ENCODE assay signal across 20 cellular contexts in genomic region chr7:73844131-73844547, GRCh38. TPM values are rescaled to one million over a fixed set of nuclear protein-coding genes. Genes with fewer than 3 reads are reported as not detected.
A peak's percentile ranks its signal among the peaks of the same experiment; 100 is the strongest.
DNase-seq lines count a peak whose midpoint lies in the region; ATAC-seq, FAIRE-seq and TF ChIP-seq lines count a peak whose summit lies in the region.
"Had no signal": no experiment of that assay in that cellular context is flagged by ENCODE, and none has a peak within 500 bp of the region (broad histone marks: within the 10 kb centered on the region; RNA-seq: fewer than 3 reads in every experiment).

No MANE protein-coding gene starts in this region.

- DNase-seq in activated CD4-positive, alpha-beta memory T cell treated with anti-CD3 and anti-CD28 coated beads, Interleukin-2, amount 10 ng/mL, durations not matched to agents 7 days and 5 days: no peak
- DNase-seq in activated CD4-positive, alpha-beta memory T cell treated with anti-CD3 and anti-CD28 coated beads for 36 hours: no peak
- peak in 1 of 4 experiments; percentile 44 for DNase-seq in K562 (ENCODE audit: extremely low read depth in 1 of 4, low spot score in 3 of 4)
- DNase-seq in neural crest cell (ENCODE audit: low read depth, low spot score): no peak
- no peak for DNase-seq in activated T-cell treated with anti-CD3 and anti-CD28 coated beads, Interleukin-2, amount 50 U/mL, for 24 hours
- no peak for DNase-seq in AG20443 (ENCODE audit: low spot score)
- no peak for DNase-seq in prostate gland (ENCODE audit: low spot score)
- DNase-seq: activated CD8-positive, alpha-beta memory T cell treated with anti-CD3 and anti-CD28 coated beads, Interleukin-2, amount 50 U/mL, for 4 hours; adrenal gland; COR-L47; NCI-H748 treated with DMSO at 0.1 percent for 48 hours; stimulated activated naive CD4-positive, alpha-beta T cell treated with Interleukin-2 at 50 U/mL for 16 hours had no signal

- H3K9ac ChIP-seq in K562 (ENCODE audit: insufficient read depth in 1 of 2, low read depth in 2 of 2, low read length in 2 of 2): no peak overlapping the region

- intact Hi-C loops in activated CD4-positive, alpha-beta memory T cell treated with anti-CD3 and anti-CD28 coated beads for 36 hours (cut with micrococcal nuclease): loop anchor here (10.0 kb wide), 1 partner anchor 331 kb away; the partner anchor contains the start of gene EIF4H
- intact Hi-C loops in K562 (cut with micrococcal nuclease): no loop called here
- intact Hi-C loops in prostate gland (cut with DNase I): no loop called here

- TF ChIP-seq CTCF in K562 (IDR thresholded peaks at IDR 0.05 in 2 of 3, conservative IDR thresholded peaks at IDR 0.05 in 1 of 3; ENCODE audit: insufficient read depth in 2 of 3, low read depth in 1 of 3, low read length in 3 of 3) (no peak), neural crest cell (conservative IDR thresholded peaks at IDR 0.05) (no peak), prostate gland (IDR thresholded peaks at IDR 0.05) (no peak)

- peaks cover 10% of the 10 kb centered on the region for H3K27me3 Mint-ChIP-seq in activated CD4-positive, alpha-beta memory T cell treated with anti-CD3 and anti-CD28 coated beads, Interleukin-2, amount 10 ng/mL, durations not matched to agents 7 days and 5 days
- H3K27me3 Mint-ChIP-seq in activated CD4-positive, alpha-beta memory T cell treated with anti-CD3 and anti-CD28 coated beads for 36 hours: no peaks in the 10 kb centered on the region
- H3K27me3 Mint-ChIP-seq in IgD-negative memory B cell (no peaks in the 10 kb centered on the region), neural crest cell (ENCODE audit: low read depth) (no peaks in the 10 kb centered on the region)
- peaks cover under 1% of the 10 kb centered on the region for H3K27me3 Mint-ChIP-seq in activated T-cell treated with anti-CD3 and anti-CD28 coated beads, Interleukin-2, amount 50 U/mL, for 24 hours

- H3K36me3 ChIP-seq in K562 (ENCODE audit: control insufficient read depth, insufficient read depth, low read length): no peaks in the 10 kb centered on the region
- no peaks in the 10 kb centered on the region for H3K36me3 ChIP-seq in prostate gland
- H3K36me3 ChIP-seq: adrenal gland, left lung had no signal

- H3K27me3 ChIP-seq in K562 (ENCODE audit: control insufficient read depth in 2 of 2, insufficient read depth in 2 of 2, low read length in 2 of 2): no peaks in the 10 kb centered on the region
- no peaks in the 10 kb centered on the region for H3K27me3 ChIP-seq in prostate gland (replicated peaks; ENCODE audit: insufficient read depth)
- H3K27me3 ChIP-seq: adrenal gland had no signal

- no peaks in the 10 kb centered on the region for H3K9me3 Mint-ChIP-seq in activated CD4-positive, alpha-beta memory T cell treated with anti-CD3 and anti-CD28 coated beads, Interleukin-2, amount 10 ng/mL, durations not matched to agents 7 days and 5 days
- H3K9me3 Mint-ChIP-seq in activated CD4-positive, alpha-beta memory T cell treated with anti-CD3 and anti-CD28 coated beads for 36 hours: no peaks in the 10 kb centered on the region
- H3K9me3 Mint-ChIP-seq in IgD-negative memory B cell (no peaks in the 10 kb centered on the region), neural crest cell (no peaks in the 10 kb centered on the region)
- H3K9me3 Mint-ChIP-seq in activated T-cell treated with anti-CD3 and anti-CD28 coated beads, Interleukin-2, amount 50 U/mL, for 24 hours: no peaks in the 10 kb centered on the region

- no peaks in the 10 kb centered on the region for H3K79me2 ChIP-seq in K562 (ENCODE audit: control insufficient read depth, insufficient read depth, low read length)

- in situ Hi-C loops in K562 (cut with MboI): no loop called here

- H3K9me1 ChIP-seq in K562 (ENCODE audit: control insufficient read depth, insufficient read depth, low read length): no peaks in the 10 kb centered on the region

- WGBS in K562 (ENCODE audit: insufficient coverage, low coverage, missing lambda C conversion rate): 9% methylated on average over 9 of the region's 9 CpGs
- WGBS in prostate gland: 52% methylated on average over 9 of the region's 9 CpGs

- H4K20me1 ChIP-seq in K562 (replicated peaks; ENCODE audit: control insufficient read depth, insufficient read depth, low read length): no peaks in the 10 kb centered on the region

- peak overlapping the region; percentile 5 for H3K4me3 Mint-ChIP-seq in activated CD4-positive, alpha-beta memory T cell treated with anti-CD3 and anti-CD28 coated beads, Interleukin-2, amount 10 ng/mL, durations not matched to agents 7 days and 5 days
- H3K4me3 Mint-ChIP-seq in activated CD4-positive, alpha-beta memory T cell treated with anti-CD3 and anti-CD28 coated beads for 36 hours: no peak overlapping the region
- H3K4me3 Mint-ChIP-seq in IgD-negative memory B cell (peak overlapping the region in 3 of 4 donors; percentile 44 to 76 (median 45)), neural crest cell (peak overlapping the region; percentile 52)
- no peak overlapping the region for H3K4me3 Mint-ChIP-seq in activated T-cell treated with anti-CD3 and anti-CD28 coated beads, Interleukin-2, amount 50 U/mL, for 24 hours

- no peak for TF ChIP-seq RAD21 in K562 (CRISPR knock-in tag; conservative IDR thresholded peaks at IDR 0.05 in 1 of 2, IDR thresholded peaks at IDR 0.05 in 1 of 2)

- H3K4me1 ChIP-seq in K562 (replicated peaks in 1 of 2; ENCODE audit: control insufficient read depth in 2 of 2, insufficient read depth in 2 of 2, low read length in 2 of 2) (peaks cover 6 to 32% of the 10 kb centered on the region in 2 experiments; a peak in 4 of 5 replicates), prostate gland (replicated peaks) (peaks cover 5% of the 10 kb centered on the region)

- TF ChIP-seq EP300 in K562 (IDR thresholded peaks at IDR 0.05; ENCODE audit: low read length): peak; percentile 17; the same call in 1 of the 2 replicates

- BruUV-seq in K562 (replicated peaks; lab: Mats Ljungman, UMichigan): no TSS peak

- no peak overlapping the region for H3K27ac Mint-ChIP-seq in activated CD4-positive, alpha-beta memory T cell treated with anti-CD3 and anti-CD28 coated beads, Interleukin-2, amount 10 ng/mL, durations not matched to agents 7 days and 5 days
- H3K27ac Mint-ChIP-seq in activated CD4-positive, alpha-beta memory T cell treated with anti-CD3 and anti-CD28 coated beads for 36 hours: no peak overlapping the region
- H3K27ac Mint-ChIP-seq in IgD-negative memory B cell: peak overlapping the region in 2 of 3 donors; percentile 49 to 58
- H3K27ac Mint-ChIP-seq in neural crest cell (ENCODE audit: unreplicated experiment): no peak overlapping the region
- no peak overlapping the region for H3K27ac Mint-ChIP-seq in activated T-cell treated with anti-CD3 and anti-CD28 coated beads, Interleukin-2, amount 50 U/mL, for 24 hours

- ATAC-seq in K562: no peak
- ATAC-seq: A549; activated CD4-positive, CD25-positive, alpha-beta regulatory T cell treated with anti-CD3 and anti-CD28 coated beads, Interleukin-2, amount 50 U/mL, for 24 hours; left lung had no signal

- H3K4me2 ChIP-seq in K562 (ENCODE audit: insufficient read depth, low read length): no peak overlapping the region
- H3K4me2 ChIP-seq: A549 had no signal

- TF ChIP-seq POLR2A in K562 (conservative IDR thresholded peaks at IDR 0.05) (no peak), prostate gland (IDR thresholded peaks at IDR 0.05) (no peak)

- no peaks in the 10 kb centered on the region for H3K36me3 Mint-ChIP-seq in activated CD4-positive, alpha-beta memory T cell treated with anti-CD3 and anti-CD28 coated beads, Interleukin-2, amount 10 ng/mL, durations not matched to agents 7 days and 5 days (ENCODE audit: low read depth)
- H3K36me3 Mint-ChIP-seq in activated CD4-positive, alpha-beta memory T cell treated with anti-CD3 and anti-CD28 coated beads for 36 hours: no peaks in the 10 kb centered on the region
- H3K36me3 Mint-ChIP-seq in IgD-negative memory B cell (no peaks in the 10 kb centered on the region), neural crest cell (ENCODE audit: low read depth) (no peaks in the 10 kb centered on the region)
- no peaks in the 10 kb centered on the region for H3K36me3 Mint-ChIP-seq in activated T-cell treated with anti-CD3 and anti-CD28 coated beads, Interleukin-2, amount 50 U/mL, for 24 hours (ENCODE audit: low read depth)

- FAIRE-seq in K562 (lab: Jason Lieb, UNC): no peak
- FAIRE-seq: A549, RCC 7860 had no signal

- no peak overlapping the region for H2AFZ ChIP-seq in K562 (ENCODE audit: low read depth, low read length)

- H3K27ac ChIP-seq in K562 (ENCODE audit: extremely low read depth, low read depth, low read length) (no peak overlapping the region), prostate gland (no peak overlapping the region)
- H3K27ac ChIP-seq: A549, adrenal gland, left lung had no signal

- POLR2A ChIA-PET in activated CD4-positive, alpha-beta memory T cell treated with anti-CD3 and anti-CD28 coated beads, Interleukin-2, amount 10 ng/mL, durations not matched to agents 7 days and 5 days (lab: Charles Lee): no interaction called here
- POLR2A ChIA-PET in activated CD4-positive, alpha-beta memory T cell treated with anti-CD3 and anti-CD28 coated beads for 36 hours (lab: Charles Lee): no interaction called here
- POLR2A ChIA-PET in K562 (lab: Yijun Ruan, JAX): interaction anchor here (0.6 kb wide), 1 partner anchor 104 kb away, joined by 3 read pairs; no protein-coding TSS in a partner anchor

- H3K4me1 Mint-ChIP-seq in activated CD4-positive, alpha-beta memory T cell treated with anti-CD3 and anti-CD28 coated beads, Interleukin-2, amount 10 ng/mL, durations not matched to agents 7 days and 5 days: peaks cover 30% of the 10 kb centered on the region
- no peaks in the 10 kb centered on the region for H3K4me1 Mint-ChIP-seq in activated CD4-positive, alpha-beta memory T cell treated with anti-CD3 and anti-CD28 coated beads for 36 hours (ENCODE audit: low read depth)
- H3K4me1 Mint-ChIP-seq in IgD-negative memory B cell: peaks cover 15 to 23% (median 17%) of the 10 kb centered on the region in 3 donors
- H3K4me1 Mint-ChIP-seq in neural crest cell: peaks cover 5% of the 10 kb centered on the region
- peaks cover 14% of the 10 kb centered on the region for H3K4me1 Mint-ChIP-seq in activated T-cell treated with anti-CD3 and anti-CD28 coated beads, Interleukin-2, amount 50 U/mL, for 24 hours (ENCODE audit: low read depth)

- H3K4me3 ChIP-seq in K562 (no peak overlapping the region), prostate gland (no peak overlapping the region)
- H3K4me3 ChIP-seq: A549, adrenal gland, left lung had no signal

- CTCF ChIA-PET in activated CD4-positive, alpha-beta memory T cell treated with anti-CD3 and anti-CD28 coated beads, Interleukin-2, amount 10 ng/mL, durations not matched to agents 7 days and 5 days (lab: Charles Lee): interaction anchor here (0.9 to 2.2 kb wide), 4 partner anchors 10 to 107 kb away, joined by 3 to 19 read pairs (median 4); no protein-coding TSS in a partner anchor
- CTCF ChIA-PET in activated CD4-positive, alpha-beta memory T cell treated with anti-CD3 and anti-CD28 coated beads for 36 hours (lab: Charles Lee): interaction anchor here (1.2 kb wide), 1 partner anchor 12 kb away, joined by 6 read pairs; no protein-coding TSS in a partner anchor
- CTCF ChIA-PET in K562 (lab: Yijun Ruan, JAX; ENCODE audit: low intra/inter-chr PET ratio): no interaction called here

- H3K9me3 ChIP-seq in K562 (replicated peaks; ENCODE audit: control insufficient read depth, insufficient read depth, low read depth, low read length): no peaks in the 10 kb centered on the region
- no peaks in the 10 kb centered on the region for H3K9me3 ChIP-seq in prostate gland
- H3K9me3 ChIP-seq: A549, adrenal gland, left lung had no signal

RNA-seq across cellular contexts. Expression of gene METTL27, which starts 1.8 kb away (rescaled TPM):
- total RNA-seq in activated CD4-positive, alpha-beta memory T cell treated with anti-CD3 and anti-CD28 coated beads, Interleukin-2, amount 10 ng/mL, durations not matched to agents 7 days and 5 days: 1 to 10 TPM; 3.3 to 3.7 TPM
- 1 to 10 TPM; 1.7 to 2.3 TPM for total RNA-seq in activated CD4-positive, alpha-beta memory T cell treated with anti-CD3 and anti-CD28 coated beads for 36 hours
- polyA plus RNA-seq in IgD-negative memory B cell: not detected
- 1.9 and 4.9 TPM in 2 replicates for total RNA-seq in K562 (2011; cell fraction: chromatin; rRNA removed; ENCODE audit: low replicate concordance)
- 3.6 and 4.8 TPM in 2 replicates for total RNA-seq in K562 (2011; cell fraction: nucleolus; rRNA removed)
- total RNA-seq in K562 (2011; cell fraction: nucleoplasm; rRNA removed): 2.0 and 5.0 TPM in 2 replicates
- total RNA-seq in K562 (2014; rRNA removed): 0.32 and 0.94 TPM in 2 replicates
- not detected in 2 replicates for total RNA-seq in K562 (2014; rRNA removed; fragmentation: Illumina TruSeq; extraction: Trizol)
- not detected in 2 replicates for total RNA-seq in K562 (2015; rRNA removed; fragmentation: Illumina TruSeq; extraction: Trizol)
- 0.42 and 0.73 TPM in 2 replicates for total RNA-seq in K562 (2021)
- polyA plus RNA-seq in K562 (2011; rRNA removed): 0.33 and 0.49 TPM in 2 replicates
- polyA plus RNA-seq in K562 (2011; cell fraction: cytosol; rRNA removed): 0.59 and 1.3 TPM in 2 replicates
- 1.4 and 3.9 TPM in 2 replicates for polyA plus RNA-seq in K562 (2011; cell fraction: nucleus; rRNA removed)
- 0.25 and 0.58 TPM in 2 replicates for polyA plus RNA-seq in K562 (2012)
- 0.69 TPM in 1 of 2 replicates, not detected in the other for polyA plus RNA-seq in K562 (2014; fragmentation: Illumina TruSeq; extraction: Trizol)
- polyA plus RNA-seq in K562 (2014; fragmentation: Nextera tagmentation; extraction: Ambion mirVana): under 1 TPM in 1 of 2 experiments, not detected in 1; 0.08 TPM
- polyA plus RNA-seq in K562 (2014; rRNA removed): 0.35 and 0.82 TPM in 2 replicates
- polyA minus RNA-seq in K562 (2011; rRNA and poly(A)+ RNA removed): 0.53 and 1.1 TPM in 2 replicates
- not detected in 2 replicates for polyA minus RNA-seq in K562 (2011; cell fraction: cytosol; rRNA and poly(A)+ RNA removed)
- polyA minus RNA-seq in K562 (2011; cell fraction: nucleus; rRNA and poly(A)+ RNA removed): 1.6 and 1.9 TPM in 2 replicates
- 1.7 and 2.3 TPM in 2 replicates for total RNA-seq in neural crest cell
- 10 to 100 TPM in 1 of 2 donors, 1 to 10 TPM in 1; 5.9 to 19.8 TPM for total RNA-seq in prostate gland

RNA-seq across cellular contexts. Expression of gene CLDN4, which starts 13.3 kb away (rescaled TPM):
- under 1 TPM in 1 of 2 experiments, not detected in 1; 0.10 TPM for total RNA-seq in activated CD4-positive, alpha-beta memory T cell treated with anti-CD3 and anti-CD28 coated beads, Interleukin-2, amount 10 ng/mL, durations not matched to agents 7 days and 5 days
- under 1 TPM; 0.14 to 0.17 TPM for total RNA-seq in activated CD4-positive, alpha-beta memory T cell treated with anti-CD3 and anti-CD28 coated beads for 36 hours
- not detected for polyA plus RNA-seq in IgD-negative memory B cell
- total RNA-seq in K562 (2011; cell fraction: chromatin; rRNA removed; ENCODE audit: low replicate concordance): 1.8 and 2.6 TPM in 2 replicates
- total RNA-seq in K562 (2011; cell fraction: nucleolus; rRNA removed): 0.66 and 1.0 TPM in 2 replicates
- 2.3 and 2.8 TPM in 2 replicates for total RNA-seq in K562 (2011; cell fraction: nucleoplasm; rRNA removed)
- total RNA-seq in K562 (2014; rRNA removed): 0.05 and 0.08 TPM in 2 replicates
- total RNA-seq in K562 (2014; rRNA removed; fragmentation: Illumina TruSeq; extraction: Trizol): 0.06 TPM in 1 of 2 replicates, not detected in the other
- 0.04 and 0.07 TPM in 2 replicates for total RNA-seq in K562 (2015; rRNA removed; fragmentation: Illumina TruSeq; extraction: Trizol)
- total RNA-seq in K562 (2021): 0.60 and 0.63 TPM in 2 replicates
- polyA plus RNA-seq in K562 (2011; rRNA removed): 0.06 and 0.37 TPM in 2 replicates
- 0.18 TPM in 2 replicates for polyA plus RNA-seq in K562 (2011; cell fraction: cytosol; rRNA removed)
- 0.16 and 0.48 TPM in 2 replicates for polyA plus RNA-seq in K562 (2011; cell fraction: nucleus; rRNA removed)
- 0.13 and 0.25 TPM in 2 replicates for polyA plus RNA-seq in K562 (2012)
- 0.10 and 0.21 TPM in 2 replicates for polyA plus RNA-seq in K562 (2014; fragmentation: Illumina TruSeq; extraction: Trizol)
- not detected for polyA plus RNA-seq in K562 (2014; fragmentation: Nextera tagmentation; extraction: Ambion mirVana)
- 0.05 and 0.13 TPM in 2 replicates for polyA plus RNA-seq in K562 (2014; rRNA removed)
- polyA minus RNA-seq in K562 (2011; rRNA and poly(A)+ RNA removed): 0.07 and 0.66 TPM in 2 replicates
- 0.67 TPM in 1 of 2 replicates, not detected in the other for polyA minus RNA-seq in K562 (2011; cell fraction: cytosol; rRNA and poly(A)+ RNA removed)
- 0.27 TPM in 1 of 2 replicates, not detected in the other for polyA minus RNA-seq in K562 (2011; cell fraction: nucleus; rRNA and poly(A)+ RNA removed)
- total RNA-seq in neural crest cell: 0.34 and 0.47 TPM in 2 replicates
- total RNA-seq in prostate gland: 100 to 1,000 TPM; 162 to 216 TPM

RNA-seq across cellular contexts. Expression of gene TMEM270, which starts 16.8 kb away (rescaled TPM):
- total RNA-seq in activated CD4-positive, alpha-beta memory T cell treated with anti-CD3 and anti-CD28 coated beads, Interleukin-2, amount 10 ng/mL, durations not matched to agents 7 days and 5 days: not detected
- not detected for total RNA-seq in activated CD4-positive, alpha-beta memory T cell treated with anti-CD3 and anti-CD28 coated beads for 36 hours
- polyA plus RNA-seq in IgD-negative memory B cell (not detected), K562 (2011; rRNA removed) (not detected in 2 replicates), K562 (2014; fragmentation: Illumina TruSeq; extraction: Trizol) (not detected in 2 replicates), K562 (2014; fragmentation: Nextera tagmentation; extraction: Ambion mirVana) (not detected), K562 (2014; rRNA removed) (not detected in 2 replicates)
- total RNA-seq in K562 (2011; cell fraction: chromatin; rRNA removed; ENCODE audit: low replicate concordance): not detected in 2 replicates
- total RNA-seq in K562 (2011; cell fraction: nucleolus; rRNA removed): not detected in 2 replicates
- not detected in 2 replicates for total RNA-seq in K562 (2011; cell fraction: nucleoplasm; rRNA removed)
- total RNA-seq in K562 (2014; rRNA removed) (not detected in 2 replicates), K562 (2014; rRNA removed; fragmentation: Illumina TruSeq; extraction: Trizol) (not detected in 2 replicates), K562 (2015; rRNA removed; fragmentation: Illumina TruSeq; extraction: Trizol) (not detected in 2 replicates), K562 (2021) (not detected in 2 replicates), neural crest cell (not detected in 2 replicates), prostate gland (1 to 10 TPM in 1 of 2 donors, not detected in 1; 4.9 TPM)
- not detected in 2 replicates for polyA plus RNA-seq in K562 (2011; cell fraction: cytosol; rRNA removed)
- not detected in 2 replicates for polyA plus RNA-seq in K562 (2011; cell fraction: nucleus; rRNA removed)
- polyA plus RNA-seq in K562 (2012): not detected in 2 replicates
- polyA minus RNA-seq in K562 (2011; rRNA and poly(A)+ RNA removed): not detected in 2 replicates
- polyA minus RNA-seq in K562 (2011; cell fraction: cytosol; rRNA and poly(A)+ RNA removed): not detected in 2 replicates
- not detected in 2 replicates for polyA minus RNA-seq in K562 (2011; cell fraction: nucleus; rRNA and poly(A)+ RNA removed)
- total RNA-seq: adrenal gland, fibroblast of villous mesenchyme, left lung, pulmonary artery endothelial cell, urinary bladder had no signal
- polyA plus RNA-seq: A549 had no signal

Comparison
In these comparisons a context has a peak if more than half of its experiments do, and no peak if none do; other contexts are left out.
1. H3K4me3 Mint-ChIP-seq: peak in activated CD4-positive, alpha-beta memory T cell treated with anti-CD3 and anti-CD28 coated beads, Interleukin-2, amount 10 ng/mL, durations not matched to agents 7 days and 5 days (single experiment), IgD-negative memory B cell (3 of 4) and neural crest cell (single experiment); none in activated CD4-positive, alpha-beta memory T cell treated with anti-CD3 and anti-CD28 coated beads for 36 hours (single experiment) and activated T-cell treated with anti-CD3 and anti-CD28 coated beads, Interleukin-2, amount 50 U/mL, for 24 hours (single experiment).
2. H3K27ac Mint-ChIP-seq: peak in IgD-negative memory B cell (2 of 3); none in activated CD4-positive, alpha-beta memory T cell treated with anti-CD3 and anti-CD28 coated beads, Interleukin-2, amount 10 ng/mL, durations not matched to agents 7 days and 5 days (single experiment), activated CD4-positive, alpha-beta memory T cell treated with anti-CD3 and anti-CD28 coated beads for 36 hours (single experiment), neural crest cell (single experiment) and activated T-cell treated with anti-CD3 and anti-CD28 coated beads, Interleukin-2, amount 50 U/mL, for 24 hours (single experiment).
3. RNA of gene CLDN4, which starts 13.3 kb away (total RNA-seq): 162 to 216 TPM in prostate gland; 0.34 to 0.47 TPM in neural crest cell, 0.14 to 0.17 TPM in activated CD4-positive, alpha-beta memory T cell treated with anti-CD3 and anti-CD28 coated beads for 36 hours, 0.10 TPM in activated CD4-positive, alpha-beta memory T cell treated with anti-CD3 and anti-CD28 coated beads, Interleukin-2, amount 10 ng/mL, durations not matched to agents 7 days and 5 days and 0.04 to 2.8 TPM in K562; every median in the first group is over 10 times any median in the second.